ENCODE assay signal across 24 cellular contexts in the genomic region with DNA sequence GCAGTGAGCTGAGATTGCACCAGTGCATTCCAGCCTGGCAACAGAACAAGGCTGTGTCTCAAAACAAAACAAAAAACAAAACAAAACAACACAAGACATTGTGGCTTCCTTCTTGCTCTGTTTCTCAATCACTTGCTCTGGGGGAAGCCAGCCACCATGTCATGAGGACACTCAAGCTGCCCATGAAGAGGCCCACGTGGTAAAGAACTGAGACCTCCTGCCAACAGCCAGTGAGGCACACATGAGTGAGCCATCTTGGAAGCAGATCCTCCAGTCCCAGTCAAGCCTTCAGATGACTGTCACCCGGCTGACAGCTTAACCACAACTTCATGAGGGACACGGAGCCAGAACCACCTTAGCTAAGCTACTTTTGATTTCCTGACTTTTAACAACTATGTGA. TPM values are rescaled to one million over a fixed set of nuclear protein-coding genes. Genes with fewer than 3 reads are reported as not detected.
DNase-seq lines count a peak whose midpoint lies in the region; ATAC-seq, FAIRE-seq and TF ChIP-seq lines count a peak whose summit lies in the region.
"Had no signal": no experiment of that assay in that cellular context is flagged by ENCODE, and none has a peak within 500 bp of the region (broad histone marks: within the 10 kb centered on the region; RNA-seq: fewer than 3 reads in every experiment).

No MANE protein-coding gene starts in this region.

- H3K27ac ChIP-seq in A549 (peak overlapping the region in 1 of 2 experiments; percentile 64; a peak in 2 of 6 replicates), sigmoid colon (no peak overlapping the region)
- no peak overlapping the region for H3K27ac ChIP-seq in CD4-positive, alpha-beta memory T cell (ENCODE audit: low read depth, low read length)
- H3K27ac ChIP-seq: coronary artery, SK-N-MC had no signal

- WGBS in A549 (ENCODE audit: missing lambda C conversion rate), result 56% methylated on average over 3 of the region's 3 CpGs
- 72 to 75% methylated on average over 3 of the region's 3 CpGs for WGBS in sigmoid colon, 2 donors

- CTCF ChIA-PET in A549 (lab: Yijun Ruan, JAX), result interaction anchor here (1.5 to 4.5 kb wide), 5 partner anchors 11 to 35 kb away, joined by 5 to 29 read pairs (median 12); no protein-coding TSS in a partner anchor
- CTCF ChIA-PET in CD4-positive, alpha-beta memory T cell (lab: Charles Lee; ENCODE audit: partially characterized antibody), result interaction anchor here (2.0 kb wide), 1 partner anchor 17 kb away, joined by 6 read pairs; no protein-coding TSS in a partner anchor

- FAIRE-seq in A549 (lab: Jason Lieb, UNC), result no peak
- FAIRE-seq: GM12891 had no signal

- no peaks in the 10 kb centered on the region for H3K36me3 ChIP-seq in CD4-positive, alpha-beta memory T cell (ENCODE audit: insufficient read depth, low read length)
- H3K36me3 ChIP-seq in sigmoid colon, result no peaks in the 10 kb centered on the region

- H3K4me3 ChIP-seq in A549, result no peak overlapping the region
- no peak overlapping the region for H3K4me3 ChIP-seq in CD4-positive, alpha-beta memory T cell (ENCODE audit: low read length in 2 of 2)
- no peak overlapping the region for H3K4me3 ChIP-seq in sigmoid colon
- H3K4me3 ChIP-seq: coronary artery, psoas muscle, SK-N-MC, smooth muscle cell had no signal

- TF ChIP-seq CTCF in A549 (IDR thresholded peaks at IDR 0.05), result no peak
- TF ChIP-seq CTCF in sigmoid colon (IDR thresholded peaks at IDR 0.05), result no peak

- intact Hi-C loops in CD4-positive, alpha-beta memory T cell (cut with micrococcal nuclease), result loop anchor here (5.0 kb wide), 1 partner anchor 161 kb away; the partner anchor contains the start of genes AKT1S1 and TBC1D17
- intact Hi-C loops in sigmoid colon (cut with DNase I), result no loop called here
- intact Hi-C loops in activated T-helper 2 cell treated with anti-CD3 and anti-CD28 coated beads, Interferon-gamma antibody, Interleukin-2, Interleukin-4, amounts not matched to agents 10 μg/mL and 5 μg/mL and 100 μg/mL, durations not matched to agents 14 hours and 24 hours and 36 hours (cut with micrococcal nuclease), result no loop called here

- peak overlapping the region; percentile 44 for H3K4me2 ChIP-seq in A549
- H3K4me2 ChIP-seq: smooth muscle cell had no signal

- peaks cover 0 to 3% (median 0%) of the 10 kb centered on the region in 8 donors for H3K9me3 Mint-ChIP-seq in CD4-positive, alpha-beta memory T cell
- no peaks in the 10 kb centered on the region for H3K9me3 Mint-ChIP-seq in activated T-helper 17 cell treated with anti-CD3 and anti-CD28 coated beads, Interleukin-2, amount 50 U/mL, for 72 hours
- H3K9me3 Mint-ChIP-seq in activated T-helper 2 cell treated with anti-CD3 and anti-CD28 coated beads, Interferon-gamma antibody, Interleukin-2, Interleukin-4, amounts not matched to agents 10 μg/mL and 5 μg/mL and 100 μg/mL, durations not matched to agents 14 hours and 24 hours and 36 hours, result no peaks in the 10 kb centered on the region
- H3K9me3 Mint-ChIP-seq: activated naive CD4-positive, alpha-beta T cell treated with anti-CD3 and anti-CD28 coated beads, Interleukin-2, amount 50 U/mL, for 72 hours; nephron progenitor cell had no signal

- DNase-seq in A549 (ENCODE audit: low read depth in 1 of 2, low spot score in 1 of 2) (no peak), MV-4-11 (lab: John Stamatoyannopoulos, UW) (peak; percentile 78), sigmoid colon (no peak)
- DNase-seq in CD4-positive, alpha-beta memory T cell, result no peak
- DNase-seq in activated T-helper 2 cell treated with anti-CD3 and anti-CD28 coated beads, Interferon-gamma antibody, Interleukin-2, Interleukin-4, amounts not matched to agents 10 μg/mL and 5 μg/mL and 100 μg/mL, durations not matched to agents 14 hours and 24 hours and 36 hours (ENCODE audit: low spot score), result no peak
- DNase-seq: activated CD4-positive, alpha-beta T cell treated with anti-CD3 and anti-CD28 coated beads for 1 hour; GF-D8; hypothalamus; NCI-H2029; NCI-H510A treated with DMSO at 0.1 percent for 48 hours; nephron progenitor cell; psoas muscle; stimulated activated CD4-positive, alpha-beta T cell treated with anti-CD3 and anti-CD28 coated beads, Interleukin-4, amount 100 ng/mL, for 4 hours; substantia nigra; T1000 had no signal

- H3K27me3 ChIP-seq in CD4-positive, alpha-beta memory T cell (ENCODE audit: insufficient read depth, low read length), result no peaks in the 10 kb centered on the region
- no peaks in the 10 kb centered on the region for H3K27me3 ChIP-seq in sigmoid colon

- peaks cover 7 to 12% (median 10%) of the 10 kb centered on the region in 4 donors for H3K4me1 Mint-ChIP-seq in CD4-positive, alpha-beta memory T cell
- H3K4me1 Mint-ChIP-seq in activated T-helper 17 cell treated with anti-CD3 and anti-CD28 coated beads, Interleukin-2, amount 50 U/mL, for 72 hours, result no peaks in the 10 kb centered on the region
- H3K4me1 Mint-ChIP-seq in activated T-helper 2 cell treated with anti-CD3 and anti-CD28 coated beads, Interferon-gamma antibody, Interleukin-2, Interleukin-4, amounts not matched to agents 10 μg/mL and 5 μg/mL and 100 μg/mL, durations not matched to agents 14 hours and 24 hours and 36 hours (ENCODE audit: low read depth), result peaks cover 7% of the 10 kb centered on the region

- H3K9me3 ChIP-seq in A549 (no peaks in the 10 kb centered on the region), sigmoid colon (no peaks in the 10 kb centered on the region)
- no peaks in the 10 kb centered on the region for H3K9me3 ChIP-seq in CD4-positive, alpha-beta memory T cell (ENCODE audit: control insufficient read depth in 1 of 2, low read length in 2 of 2)
- H3K9me3 ChIP-seq: psoas muscle had no signal

- H3K4me1 ChIP-seq in A549 (peaks cover 9% of the 10 kb centered on the region; the same call in 2 of the 3 replicates), sigmoid colon (no peaks in the 10 kb centered on the region)
- H3K4me1 ChIP-seq in CD4-positive, alpha-beta memory T cell (ENCODE audit: insufficient read depth, low read length), result peaks cover 12% of the 10 kb centered on the region
- H3K4me1 ChIP-seq: psoas muscle had no signal

- no peak for TF ChIP-seq RAD21 in A549 (conservative IDR thresholded peaks at IDR 0.05 in 1 of 2, IDR thresholded peaks at IDR 0.05 in 1 of 2)

- no peaks in the 10 kb centered on the region for H3K27me3 Mint-ChIP-seq in CD4-positive, alpha-beta memory T cell
- no peaks in the 10 kb centered on the region for H3K27me3 Mint-ChIP-seq in activated T-helper 17 cell treated with anti-CD3 and anti-CD28 coated beads, Interleukin-2, amount 50 U/mL, for 72 hours
- no peaks in the 10 kb centered on the region for H3K27me3 Mint-ChIP-seq in activated T-helper 2 cell treated with anti-CD3 and anti-CD28 coated beads, Interferon-gamma antibody, Interleukin-2, Interleukin-4, amounts not matched to agents 10 μg/mL and 5 μg/mL and 100 μg/mL, durations not matched to agents 14 hours and 24 hours and 36 hours (ENCODE audit: low read depth)
- H3K27me3 Mint-ChIP-seq: brain had no signal

- no peak for ATAC-seq in A549
- ATAC-seq in activated T-helper 17 cell treated with anti-CD3 and anti-CD28 coated beads, Interleukin-2, amount 50 U/mL, for 72 hours (replicated peaks), result peak; percentile 59
- no peak for ATAC-seq in GM21786 (IDR thresholded peaks at IDR 0.05; ENCODE audit: unreplicated experiment)
- ATAC-seq: psoas muscle had no signal

- TF ChIP-seq EP300 in A549 (IDR thresholded peaks at IDR 0.05), result no peak
- no peak for TF ChIP-seq EP300 in sigmoid colon (IDR thresholded peaks at IDR 0.05)

- peaks cover 0 to 3% of the 10 kb centered on the region in 2 donors for H3K36me3 Mint-ChIP-seq in CD4-positive, alpha-beta memory T cell
- no peaks in the 10 kb centered on the region for H3K36me3 Mint-ChIP-seq in activated T-helper 17 cell treated with anti-CD3 and anti-CD28 coated beads, Interleukin-2, amount 50 U/mL, for 72 hours (ENCODE audit: low read depth)
- H3K36me3 Mint-ChIP-seq in activated T-helper 2 cell treated with anti-CD3 and anti-CD28 coated beads, Interferon-gamma antibody, Interleukin-2, Interleukin-4, amounts not matched to agents 10 μg/mL and 5 μg/mL and 100 μg/mL, durations not matched to agents 14 hours and 24 hours and 36 hours (ENCODE audit: low read depth), result no peaks in the 10 kb centered on the region
- H3K36me3 Mint-ChIP-seq: activated naive CD4-positive, alpha-beta T cell treated with anti-CD3 and anti-CD28 coated beads, Interleukin-2, amount 50 U/mL, for 72 hours had no signal

- peak overlapping the region in 1 of 8 donors; percentile 11 for H3K4me3 Mint-ChIP-seq in CD4-positive, alpha-beta memory T cell
- no peak overlapping the region for H3K4me3 Mint-ChIP-seq in activated T-helper 17 cell treated with anti-CD3 and anti-CD28 coated beads, Interleukin-2, amount 50 U/mL, for 72 hours
- no peak overlapping the region for H3K4me3 Mint-ChIP-seq in activated T-helper 2 cell treated with anti-CD3 and anti-CD28 coated beads, Interferon-gamma antibody, Interleukin-2, Interleukin-4, amounts not matched to agents 10 μg/mL and 5 μg/mL and 100 μg/mL, durations not matched to agents 14 hours and 24 hours and 36 hours (ENCODE audit: low read depth)
- H3K4me3 Mint-ChIP-seq: brain, nephron progenitor cell had no signal

- peak overlapping the region in 4 of 7 donors; percentile 27 to 48 (median 42) for H3K27ac Mint-ChIP-seq in CD4-positive, alpha-beta memory T cell
- H3K27ac Mint-ChIP-seq in activated T-helper 17 cell treated with anti-CD3 and anti-CD28 coated beads, Interleukin-2, amount 50 U/mL, for 72 hours, result peak overlapping the region; percentile 71
- no peak overlapping the region for H3K27ac Mint-ChIP-seq in activated T-helper 2 cell treated with anti-CD3 and anti-CD28 coated beads, Interferon-gamma antibody, Interleukin-2, Interleukin-4, amounts not matched to agents 10 μg/mL and 5 μg/mL and 100 μg/mL, durations not matched to agents 14 hours and 24 hours and 36 hours
- H3K27ac Mint-ChIP-seq: nephron progenitor cell had no signal

- POLR2A ChIA-PET in A549 (lab: Yijun Ruan, JAX), result interaction anchor here (1.3 kb wide), 1 partner anchor 97 kb away, joined by 3 read pairs; the partner anchor contains the start of gene FUZ
- POLR2A ChIA-PET in CD4-positive, alpha-beta memory T cell (lab: Charles Lee; ENCODE audit: partially characterized antibody), result interaction anchor here (0.6 to 2.5 kb wide), 2 partner anchors 29 to 51 kb away, joined by 3 to 9 read pairs; partner anchors contain the start of genes BCL2L12 and IRF3

- TF ChIP-seq POLR2A in A549 (IDR thresholded peaks at IDR 0.05; ENCODE audit: low read length), result no peak
- no peak for TF ChIP-seq POLR2A in sigmoid colon (IDR thresholded peaks at IDR 0.05)

RNA-seq across cellular contexts. Expression of gene CPT1C, which starts 25.2 kb away (rescaled TPM):
- polyA plus RNA-seq in A549 (2011; rRNA removed) (8.2 and 8.5 TPM in 2 replicates), A549 (2017; fragmentation: RNase III; extraction: RNeasy Plus Mini Kit Qiagen cat#74134 plus additional on column Dnase treatment) (13.7 to 17.1 TPM (median 15.4 TPM) in 3 replicates), sigmoid colon (1 to 10 TPM in 2 of 3 donors, under 1 TPM in 1; 0.69 to 4.2 (median 2.4) TPM)
- 15.6 and 16.1 TPM in 2 replicates for polyA plus RNA-seq in A549 (2012; cell fraction: cytosol; rRNA removed)
- polyA plus RNA-seq in A549 (2012; cell fraction: nucleus; rRNA removed), result 7.5 and 8.5 TPM in 2 replicates
- 2.5 and 3.5 TPM in 2 replicates for polyA minus RNA-seq in A549 (2011; rRNA and poly(A)+ RNA removed)
- total RNA-seq in CD4-positive, alpha-beta memory T cell, result 1 to 10 TPM in 1 of 2 experiments, under 1 TPM in 1; 0.64 to 1.5 TPM
- polyA plus RNA-seq in CD4-positive, alpha-beta memory T cell, result under 1 TPM; 0.24 to 0.57 TPM
- total RNA-seq in activated T-helper 17 cell treated with anti-CD3 and anti-CD28 coated beads, Interleukin-2, amount 50 U/mL, for 72 hours, result 1 to 10 TPM in 1 of 2 donors, under 1 TPM in 1; 0.93 to 4.3 TPM
- total RNA-seq in sigmoid colon, result 10 to 100 TPM in 1 of 4 donors, 1 to 10 TPM in 3; 3.6 to 28.5 (median 4.3) TPM
- total RNA-seq in activated T-helper 2 cell treated with anti-CD3 and anti-CD28 coated beads, Interferon-gamma antibody, Interleukin-2, Interleukin-4, amounts not matched to agents 10 μg/mL and 5 μg/mL and 100 μg/mL, durations not matched to agents 14 hours and 24 hours and 36 hours, result 2.8 and 2.9 TPM in 2 replicates

RNA-seq across cellular contexts. Expression of gene ADM5, which starts 26.8 kb away (rescaled TPM):
- polyA plus RNA-seq in A549 (2011; rRNA removed) (2.0 and 2.9 TPM in 2 replicates), A549 (2017; fragmentation: RNase III; extraction: RNeasy Plus Mini Kit Qiagen cat#74134 plus additional on column Dnase treatment) (4.3 to 4.5 TPM (median 4.4 TPM) in 3 replicates), sigmoid colon (1 to 10 TPM in 1 of 3 donors, not detected in 2; 3.1 TPM)
- 8.7 and 12.1 TPM in 2 replicates for polyA plus RNA-seq in A549 (2012; cell fraction: cytosol; rRNA removed)
- polyA plus RNA-seq in A549 (2012; cell fraction: nucleus; rRNA removed), result 136 and 166 TPM in 2 replicates
- 1.4 and 1.5 TPM in 2 replicates for polyA minus RNA-seq in A549 (2011; rRNA and poly(A)+ RNA removed)
- 1 to 10 TPM; 4.0 to 4.4 TPM for total RNA-seq in CD4-positive, alpha-beta memory T cell
- under 1 TPM in 1 of 2 donors, not detected in 1; 0.24 TPM for polyA plus RNA-seq in CD4-positive, alpha-beta memory T cell
- 1 to 10 TPM; 8.5 to 8.6 TPM for total RNA-seq in activated T-helper 17 cell treated with anti-CD3 and anti-CD28 coated beads, Interleukin-2, amount 50 U/mL, for 72 hours
- total RNA-seq in sigmoid colon, result 1 to 10 TPM in 3 of 4 donors, under 1 TPM in 1; 0.49 to 1.7 (median 1.5) TPM
- 7.2 and 7.3 TPM in 2 replicates for total RNA-seq in activated T-helper 2 cell treated with anti-CD3 and anti-CD28 coated beads, Interferon-gamma antibody, Interleukin-2, Interleukin-4, amounts not matched to agents 10 μg/mL and 5 μg/mL and 100 μg/mL, durations not matched to agents 14 hours and 24 hours and 36 hours

RNA-seq across cellular contexts. Expression of gene PRMT1, which starts 39.1 kb away (rescaled TPM):
- polyA plus RNA-seq in A549 (2011; rRNA removed) (440 and 504 TPM in 2 replicates), A549 (2017; fragmentation: RNase III; extraction: RNeasy Plus Mini Kit Qiagen cat#74134 plus additional on column Dnase treatment) (488 to 516 TPM (median 500 TPM) in 3 replicates), sigmoid colon (100 to 1,000 TPM in 2 of 3 donors, 10 to 100 TPM in 1; 84.1 to 172 (median 101) TPM)
- polyA plus RNA-seq in A549 (2012; cell fraction: cytosol; rRNA removed), result 1,179 and 1,259 TPM in 2 replicates
- 1,370 and 1,606 TPM in 2 replicates for polyA plus RNA-seq in A549 (2012; cell fraction: nucleus; rRNA removed)
- polyA minus RNA-seq in A549 (2011; rRNA and poly(A)+ RNA removed), result 965 and 1,007 TPM in 2 replicates
- 10 to 100 TPM; 76.6 to 92.9 TPM for total RNA-seq in CD4-positive, alpha-beta memory T cell
- 100 to 1,000 TPM; 140 to 213 TPM for polyA plus RNA-seq in CD4-positive, alpha-beta memory T cell
- 100 to 1,000 TPM; 183 to 345 TPM for total RNA-seq in activated T-helper 17 cell treated with anti-CD3 and anti-CD28 coated beads, Interleukin-2, amount 50 U/mL, for 72 hours
- 100 to 1,000 TPM; 106 to 175 (median 160) TPM for total RNA-seq in sigmoid colon
- 431 TPM in 2 replicates for total RNA-seq in activated T-helper 2 cell treated with anti-CD3 and anti-CD28 coated beads, Interferon-gamma antibody, Interleukin-2, Interleukin-4, amounts not matched to agents 10 μg/mL and 5 μg/mL and 100 μg/mL, durations not matched to agents 14 hours and 24 hours and 36 hours

RNA-seq across cellular contexts. Expression of gene TSKS, which starts 47.0 kb away (rescaled TPM):
- polyA plus RNA-seq in A549 (2011; rRNA removed), result not detected in 2 replicates
- polyA plus RNA-seq in A549 (2012; cell fraction: cytosol; rRNA removed), result 0.03 TPM in 1 of 2 replicates, not detected in the other
- polyA plus RNA-seq in A549 (2012; cell fraction: nucleus; rRNA removed), result 0.06 TPM in 1 of 2 replicates, not detected in the other
- not detected in 3 replicates for polyA plus RNA-seq in A549 (2017; fragmentation: RNase III; extraction: RNeasy Plus Mini Kit Qiagen cat#74134 plus additional on column Dnase treatment)
- polyA minus RNA-seq in A549 (2011; rRNA and poly(A)+ RNA removed), result not detected in 2 replicates
- 1 to 10 TPM in 1 of 2 experiments, under 1 TPM in 1; 0.90 to 1.1 TPM for total RNA-seq in CD4-positive, alpha-beta memory T cell
- polyA plus RNA-seq in CD4-positive, alpha-beta memory T cell, result under 1 TPM; 0.16 to 0.56 TPM
- total RNA-seq in activated T-helper 17 cell treated with anti-CD3 and anti-CD28 coated beads, Interleukin-2, amount 50 U/mL, for 72 hours, result under 1 TPM; 0.32 to 0.45 TPM
- under 1 TPM in 1 of 4 donors, not detected in 3; 0.83 TPM for total RNA-seq in sigmoid colon
- polyA plus RNA-seq in sigmoid colon, result 1 to 10 TPM in 1 of 3 donors, under 1 TPM in 1, not detected in 1; 0.36 to 1.2 TPM
- 2.0 and 2.3 TPM in 2 replicates for total RNA-seq in activated T-helper 2 cell treated with anti-CD3 and anti-CD28 coated beads, Interferon-gamma antibody, Interleukin-2, Interleukin-4, amounts not matched to agents 10 μg/mL and 5 μg/mL and 100 μg/mL, durations not matched to agents 14 hours and 24 hours and 36 hours
- total RNA-seq: kidney epithelial cell, smooth muscle cell had no signal
- polyA plus RNA-seq: smooth muscle cell had no signal

RNA-seq across cellular contexts. Expression of gene BCL2L12, which starts 50.4 kb away (rescaled TPM):
- polyA plus RNA-seq in A549 (2011; rRNA removed), result 26.6 and 29.2 TPM in 2 replicates
- 108 and 134 TPM in 2 replicates for polyA plus RNA-seq in A549 (2012; cell fraction: cytosol; rRNA removed)
- 106 and 112 TPM in 2 replicates for polyA plus RNA-seq in A549 (2012; cell fraction: nucleus; rRNA removed)
- 47.8 to 53.0 TPM (median 48.6 TPM) in 3 replicates for polyA plus RNA-seq in A549 (2017; fragmentation: RNase III; extraction: RNeasy Plus Mini Kit Qiagen cat#74134 plus additional on column Dnase treatment)
- polyA minus RNA-seq in A549 (2011; rRNA and poly(A)+ RNA removed), result 10.0 and 18.9 TPM in 2 replicates
- total RNA-seq in CD4-positive, alpha-beta memory T cell, result 10 to 100 TPM; 21.9 to 22.1 TPM
- 10 to 100 TPM; 16.3 to 17.2 TPM for polyA plus RNA-seq in CD4-positive, alpha-beta memory T cell
- total RNA-seq in activated T-helper 17 cell treated with anti-CD3 and anti-CD28 coated beads, Interleukin-2, amount 50 U/mL, for 72 hours, result 10 to 100 TPM; 61.1 to 80.5 TPM
- 1 to 10 TPM; 4.6 to 9.2 (median 6.5) TPM for total RNA-seq in sigmoid colon
- polyA plus RNA-seq in sigmoid colon, result 10 to 100 TPM in 2 of 3 donors, 1 to 10 TPM in 1; 9.0 to 43.6 (median 10.2) TPM
- total RNA-seq in activated T-helper 2 cell treated with anti-CD3 and anti-CD28 coated beads, Interferon-gamma antibody, Interleukin-2, Interleukin-4, amounts not matched to agents 10 μg/mL and 5 μg/mL and 100 μg/mL, durations not matched to agents 14 hours and 24 hours and 36 hours, result 66.2 and 72.7 TPM in 2 replicates
